In the genomic region with DNA sequence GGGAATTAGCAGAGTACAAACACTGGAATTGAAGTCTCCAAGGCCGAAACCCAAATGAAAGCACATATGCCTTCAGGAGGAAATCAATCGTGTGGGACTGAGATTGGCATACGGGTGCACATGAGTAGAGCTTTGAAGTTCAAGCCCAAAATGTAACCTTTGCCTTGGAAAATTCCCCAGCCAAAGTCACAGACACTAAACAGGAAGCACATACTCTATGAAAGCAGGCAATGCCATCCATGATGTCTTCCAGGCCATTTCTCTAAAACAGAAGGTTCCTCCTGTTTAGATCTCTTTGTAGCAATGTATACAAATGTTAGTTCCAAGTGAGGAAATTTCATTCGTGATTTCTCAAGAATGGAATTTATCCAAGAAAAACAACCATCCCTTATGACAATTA, we compare ENCODE assay signal across 24 cellular contexts.
DNase-seq lines count a peak whose midpoint lies in the region; ATAC-seq and TF ChIP-seq lines count a peak whose summit lies in the region.
"Had no signal": no experiment of that assay in that cellular context is flagged by ENCODE, and none has a peak within 500 bp of the region (broad histone marks: within the 10 kb centered on the region; RNA-seq: fewer than 3 reads in every experiment).

No MANE protein-coding gene starts in this region.

- H2AFZ ChIP-seq in mammary epithelial cell (ENCODE audit: low read depth, low read length): no peak overlapping the region
- H2AFZ ChIP-seq in IMR-90 (replicated peaks; ENCODE audit: low read length, poor library complexity): no peak overlapping the region
- no peak overlapping the region for H2AFZ ChIP-seq in mesenchymal stem cell (ENCODE audit: low read depth, low read length)
- H2AFZ ChIP-seq: GM23338 had no signal

- no peaks in the 10 kb centered on the region; the same call in 1 of the 2 replicates for H3K9me1 ChIP-seq in IMR-90 (ENCODE audit: insufficient read depth, low read length)

- H2AK9ac ChIP-seq in IMR-90 (replicated peaks; ENCODE audit: low read depth, low read length, poor library complexity): no peak overlapping the region

- no peak overlapping the region for H3K14ac ChIP-seq in IMR-90 (replicated peaks; ENCODE audit: low read depth, low read length)
- H3K14ac ChIP-seq in mesenchymal stem cell (ENCODE audit: low read length in 2 of 2): no peak overlapping the region

- CTCF ChIA-PET in MCF 10A (lab: Yijun Ruan, JAX) (interaction anchor here (0.9 to 1.3 kb wide), 2 partner anchors 16 to 50 kb away, joined by 3 to 4 read pairs; no protein-coding TSS in a partner anchor), mammary epithelial cell (lab: Charles Lee; ENCODE audit: low non-redundant PET) (no interaction called here), IMR-90 (lab: Yijun Ruan, JAX) (no interaction called here)

- intact Hi-C loops in MCF 10A (cut with micrococcal nuclease) (no loop called here), mammary epithelial cell (cut with micrococcal nuclease) (no loop called here), IMR-90 (cut with micrococcal nuclease) (no loop called here), left cardiac atrium (cut with DNase I) (no loop called here)

- no peak overlapping the region for H3K4me3 Mint-ChIP-seq in MCF 10A (ENCODE audit: unreplicated experiment)
- H3K4me3 Mint-ChIP-seq: CD14-positive monocyte; CD4-positive, alpha-beta T cell; CD8-positive, alpha-beta memory T cell; GM23338; H9 had no signal

- no peaks in the 10 kb centered on the region for H3K9me3 ChIP-seq in mammary epithelial cell (replicated peaks; ENCODE audit: insufficient read depth, low read length)
- H3K9me3 ChIP-seq in IMR-90 (ENCODE audit: control insufficient read depth, insufficient read depth, low read length): no peaks in the 10 kb centered on the region
- H3K9me3 ChIP-seq in gastroesophageal sphincter: no peaks in the 10 kb centered on the region
- peaks cover 2% of the 10 kb centered on the region for H3K9me3 ChIP-seq in mesenchymal stem cell (ENCODE audit: control insufficient read depth, low read length)
- H3K9me3 ChIP-seq: BE2C had no signal

- TF ChIP-seq POLR2A in IMR-90 (IDR thresholded peaks at IDR 0.05; ENCODE audit: low read depth, low read length): no peak
- no peak for TF ChIP-seq POLR2A in gastroesophageal sphincter (IDR thresholded peaks at IDR 0.05)

- ATAC-seq in IMR-90 (ENCODE audit: low read depth) (peak; percentile 56), gastroesophageal sphincter (no peak), left cardiac atrium (no peak)
- ATAC-seq: GM12878, GM23338, HCT116 had no signal

- in situ Hi-C loops in mammary epithelial cell (cut with MboI; ENCODE audit: low sequenced_read_pairs in 2 of 2): no loop called here
- in situ Hi-C loops in IMR-90 (cut with MboI; ENCODE audit: low sequenced_read_pairs): no loop called here

- H3K18ac ChIP-seq in IMR-90 (ENCODE audit: low read depth, low read length): 0 out of 2 replicates have a peak overlapping the region, but pooled peaks have one; percentile 18
- H3K18ac ChIP-seq in mesenchymal stem cell (ENCODE audit: low read depth in 1 of 2, low read length in 2 of 2): no peak overlapping the region

- H3K27ac Mint-ChIP-seq in MCF 10A (ENCODE audit: low read depth, unreplicated experiment): peak overlapping the region; percentile 53
- H3K27ac Mint-ChIP-seq: CD14-positive monocyte; CD4-positive, alpha-beta T cell; CD8-positive, alpha-beta memory T cell; GM23338; H9 had no signal

- H3K4ac ChIP-seq in IMR-90 (ENCODE audit: low read depth, low read length) (0 out of 2 replicates have a peak overlapping the region, but pooled peaks have one; percentile 16), mesenchymal stem cell (ENCODE audit: low read depth in 1 of 2, low read length in 2 of 2) (no peak overlapping the region)

- H2BK12ac ChIP-seq in mesenchymal stem cell (ENCODE audit: low read length in 2 of 2): no peak overlapping the region

- H2AK5ac ChIP-seq in IMR-90 (ENCODE audit: low read depth, low read length): no peak overlapping the region
- H2AK5ac ChIP-seq in mesenchymal stem cell (ENCODE audit: low read length, severe bottlenecking): no peak overlapping the region

- peak; percentile 44 for DNase-seq in MCF 10A (ENCODE audit: unreplicated experiment)
- DNase-seq in mammary epithelial cell: no peak
- no peak for DNase-seq in IMR-90
- DNase-seq in mesenchymal stem cell: peak; percentile 51
- no peak for DNase-seq in NCI-H526 treated with DMSO at 0.1 percent for 48 hours (lab: John Stamatoyannopoulos, UW)
- no peak for DNase-seq in NCI-H146 (lab: John Stamatoyannopoulos, UW)
- no peak for DNase-seq in left cardiac atrium
- DNase-seq: ACHN; AML-193; BE2C; CD4-positive, alpha-beta T cell; CD8-positive, alpha-beta memory T cell; DMS 273 treated with DMSO at 0.1 percent for 48 hours; DMS79; EL; GDM1; H9 had no signal

- H3K27ac ChIP-seq in mammary epithelial cell (ENCODE audit: insufficient read depth, low read depth, low read length): no peak overlapping the region
- H3K27ac ChIP-seq in IMR-90 (ENCODE audit: insufficient read depth, low read length): peak overlapping the region; percentile 74; the same call in 1 of the 2 replicates
- H3K27ac ChIP-seq in gastroesophageal sphincter: peak overlapping the region in 3 of 4 donors; percentile 5 to 54 (median 47)
- no peak overlapping the region for H3K27ac ChIP-seq in mesenchymal stem cell (ENCODE audit: low read length, poor library complexity, severe bottlenecking)
- H3K27ac ChIP-seq: 22Rv1; BLaER1 treated with 17β-estradiol and CSF1 and Interleukin-3, amounts not matched to agents 10 nM and 100 nM had no signal

- POLR2A ChIA-PET in MCF 10A (lab: Yijun Ruan, JAX) (interaction anchor here (1.6 kb wide), 1 partner anchor 8 kb away, joined by 4 read pairs; no protein-coding TSS in a partner anchor), IMR-90 (lab: Charles Lee; ENCODE audit: unreplicated experiment) (no interaction called here)

- H3K9me3 Mint-ChIP-seq in MCF 10A (ENCODE audit: unreplicated experiment): peaks cover 14% of the 10 kb centered on the region
- H3K9me3 Mint-ChIP-seq: CD4-positive, alpha-beta T cell had no signal

- 32% methylated on average over 4 of the region's 4 CpGs for WGBS in mammary epithelial cell (ENCODE audit: low coverage, missing lambda C conversion rate)
- 62% methylated on average over 2 of the region's 4 CpGs; no CpG with 5 or more reads in 1 of the 2 experiments for WGBS in IMR-90 (ENCODE audit: extremely low coverage in 2 of 2, insufficient read length in 1 of 2), 2 experiments
- 6 to 53% methylated on average over 1 to 4 of the region's 4 CpGs for WGBS in gastroesophageal sphincter (ENCODE audit: low coverage in 1 of 2), 2 donors
- WGBS in mesenchymal stem cell: 29% methylated on average over 3 of the region's 4 CpGs

- no peak for TF ChIP-seq EP300 in gastroesophageal sphincter (IDR thresholded peaks at IDR 0.05)

- peaks cover 8% of the 10 kb centered on the region for H3K4me1 ChIP-seq in mammary epithelial cell (ENCODE audit: insufficient read depth, low read length)
- H3K4me1 ChIP-seq in IMR-90 (ENCODE audit: control insufficient read depth, insufficient read depth, low read length): peaks cover 2% of the 10 kb centered on the region
- peaks cover 0 to 16% (median 0%) of the 10 kb centered on the region in 3 donors for H3K4me1 ChIP-seq in gastroesophageal sphincter
- no peaks in the 10 kb centered on the region for H3K4me1 ChIP-seq in mesenchymal stem cell (ENCODE audit: control insufficient read depth, insufficient read depth, low read depth, low read length)
- H3K4me1 ChIP-seq: BE2C had no signal

- H3K4me1 Mint-ChIP-seq in MCF 10A (ENCODE audit: insufficient read depth, unreplicated experiment): peaks cover 26% of the 10 kb centered on the region
- H3K4me1 Mint-ChIP-seq: CD14-positive monocyte, GM23338, H9 had no signal

- H3K56ac ChIP-seq in IMR-90 (ENCODE audit: extremely low read depth, insufficient read depth, low read length): no peak overlapping the region

- H4K91ac ChIP-seq in IMR-90 (ENCODE audit: insufficient read depth, low read depth, low read length) (no peak overlapping the region), mesenchymal stem cell (ENCODE audit: low read length) (no peak overlapping the region)

- H4K8ac ChIP-seq in IMR-90 (ENCODE audit: low read depth in 2 of 2, low read length in 2 of 2): no peak overlapping the region
- H4K8ac ChIP-seq in mesenchymal stem cell (ENCODE audit: low read length): no peak overlapping the region

- H3K9ac ChIP-seq in mammary epithelial cell (ENCODE audit: insufficient read depth, low read length): no peak overlapping the region
- H3K9ac ChIP-seq in IMR-90 (ENCODE audit: low read depth, low read length): no peak overlapping the region
- H3K9ac ChIP-seq in mesenchymal stem cell (ENCODE audit: low read length): no peak overlapping the region
- H3K9ac ChIP-seq: BLaER1 treated with 17β-estradiol and CSF1 and Interleukin-3, amounts not matched to agents 10 nM and 100 nM had no signal

- H3K36me3 ChIP-seq in mammary epithelial cell (ENCODE audit: insufficient read depth, low read length) (no peaks in the 10 kb centered on the region), IMR-90 (ENCODE audit: control insufficient read depth, insufficient read depth, low read length) (no peaks in the 10 kb centered on the region), gastroesophageal sphincter (no peaks in the 10 kb centered on the region), mesenchymal stem cell (ENCODE audit: control insufficient read depth in 1 of 2, insufficient read depth in 2 of 2, low read depth in 1 of 2, low read length in 2 of 2) (no peaks in the 10 kb centered on the region)
- H3K36me3 ChIP-seq: BE2C; BLaER1 treated with 17β-estradiol and CSF1 and Interleukin-3, amounts not matched to agents 10 nM and 100 nM had no signal

- no peak for TF ChIP-seq CTCF in MCF 10A (IDR thresholded peaks at IDR 0.05; ENCODE audit: unreplicated experiment)
- TF ChIP-seq CTCF in mammary epithelial cell (conservative IDR thresholded peaks at IDR 0.05 in 1 of 2, IDR thresholded peaks at IDR 0.05 in 1 of 2; ENCODE audit: extremely low read depth in 1 of 2, insufficient read depth in 1 of 2, low read depth in 1 of 2, low read length in 2 of 2): no peak
- TF ChIP-seq CTCF in IMR-90 (conservative IDR thresholded peaks at IDR 0.05; ENCODE audit: low read depth, low read length): no peak
- TF ChIP-seq CTCF in gastroesophageal sphincter (IDR thresholded peaks at IDR 0.05): no peak

- H3K36me3 Mint-ChIP-seq in MCF 10A (ENCODE audit: insufficient read depth, unreplicated experiment): no peaks in the 10 kb centered on the region
- H3K36me3 Mint-ChIP-seq: CD14-positive monocyte; CD8-positive, alpha-beta memory T cell had no signal

- H3K4me2 ChIP-seq in mammary epithelial cell (ENCODE audit: insufficient read depth, low read depth, low read length) (no peak overlapping the region), IMR-90 (ENCODE audit: low read depth, low read length) (no peak overlapping the region), mesenchymal stem cell (ENCODE audit: low read length, poor library complexity, severe bottlenecking) (no peak overlapping the region)
- H3K4me2 ChIP-seq: BLaER1 treated with 17β-estradiol and CSF1 and Interleukin-3, amounts not matched to agents 10 nM and 100 nM; GM23338 had no signal

- H2BK120ac ChIP-seq in IMR-90 (ENCODE audit: low read depth, low read length): peak overlapping the region; percentile 44; the same call in 1 of the 2 replicates
- H2BK120ac ChIP-seq in mesenchymal stem cell (ENCODE audit: low read depth, low read length): no peak overlapping the region

- dilution Hi-C loops in mammary epithelial cell (cut with HindIII; ENCODE audit: low sequenced_read_pairs): no loop called here
- dilution Hi-C loops in IMR-90 (cut with HindIII; ENCODE audit: low sequenced_read_pairs, unreplicated experiment): no loop called here

- H4K5ac ChIP-seq in IMR-90 (ENCODE audit: low read depth, low read length): no peak overlapping the region

- TF ChIP-seq RAD21 in IMR-90 (IDR thresholded peaks at IDR 0.05; ENCODE audit: low read length): no peak

- H3K27me3 ChIP-seq in mammary epithelial cell (ENCODE audit: insufficient read depth, low read length) (no peaks in the 10 kb centered on the region), IMR-90 (ENCODE audit: control insufficient read depth, insufficient read depth, low read length) (no peaks in the 10 kb centered on the region), gastroesophageal sphincter (no peaks in the 10 kb centered on the region), mesenchymal stem cell (ENCODE audit: control insufficient read depth in 1 of 2, insufficient read depth in 1 of 2, low read length in 2 of 2) (peaks cover 0 to 22% of the 10 kb centered on the region in 2 experiments)
- H3K27me3 ChIP-seq: BE2C had no signal

- H3K79me1 ChIP-seq in IMR-90 (ENCODE audit: low read depth in 1 of 2, low read length in 2 of 2) (no peaks in the 10 kb centered on the region), mesenchymal stem cell (replicated peaks; ENCODE audit: low read length, poor library complexity, severe bottlenecking) (no peaks in the 10 kb centered on the region)

- H3K79me2 ChIP-seq in mammary epithelial cell (ENCODE audit: insufficient read depth, low read length): no peaks in the 10 kb centered on the region

- H4K20me1 ChIP-seq in mammary epithelial cell (ENCODE audit: insufficient read depth, low read length) (no peaks in the 10 kb centered on the region), IMR-90 (ENCODE audit: insufficient read depth, low read length) (no peaks in the 10 kb centered on the region)

- BruUV-seq in MCF 10A (replicated peaks; lab: Mats Ljungman, UMichigan) (no TSS peak), mammary epithelial cell (replicated peaks; lab: Mats Ljungman, UMichigan) (no TSS peak), IMR-90 (replicated peaks; lab: Mats Ljungman, UMichigan) (no TSS peak)

- H3K23ac ChIP-seq in IMR-90 (ENCODE audit: low read depth, low read length) (no peak overlapping the region), mesenchymal stem cell (ENCODE audit: low read length in 2 of 2) (no peak overlapping the region)

- no peak overlapping the region for H2BK20ac ChIP-seq in IMR-90 (ENCODE audit: low read depth, low read length)

- H3K4me3 ChIP-seq in mammary epithelial cell (replicated peaks in 1 of 3; ENCODE audit: insufficient read depth in 1 of 3, low read depth in 2 of 3, low read length in 3 of 3): no peak overlapping the region
- H3K4me3 ChIP-seq in IMR-90 (ENCODE audit: insufficient read depth, low read depth, low read length): no peak overlapping the region
- H3K4me3 ChIP-seq in gastroesophageal sphincter: no peak overlapping the region
- H3K4me3 ChIP-seq in mesenchymal stem cell (ENCODE audit: insufficient read depth in 1 of 2, low read depth in 1 of 2, low read length in 2 of 2): no peak overlapping the region
- H3K4me3 ChIP-seq: BLaER1 treated with 17β-estradiol and CSF1 and Interleukin-3, amounts not matched to agents 10 nM and 100 nM; GM12878; GM23338 had no signal

- H2BK15ac ChIP-seq in IMR-90 (ENCODE audit: low read depth, low read length): no peak overlapping the region
- no peak overlapping the region for H2BK15ac ChIP-seq in mesenchymal stem cell (ENCODE audit: low read depth, poor library complexity, severe bottlenecking)

- H2BK5ac ChIP-seq in IMR-90 (ENCODE audit: low read depth, low read length, poor library complexity, severe bottlenecking) (no peak overlapping the region), mesenchymal stem cell (ENCODE audit: low read depth, low read length, poor library complexity, severe bottlenecking) (no peak overlapping the region)

- H3K27me3 Mint-ChIP-seq in MCF 10A (ENCODE audit: insufficient read depth, unreplicated experiment): peaks cover 54% of the 10 kb centered on the region

Comparison
In these comparisons a context has a peak if more than half of its experiments do, and no peak if none do; other contexts are left out.
1. DNase-seq: peak in MCF 10A (single experiment) and mesenchymal stem cell (single experiment); none in mammary epithelial cell (single experiment), IMR-90 (single experiment), NCI-H526 treated with DMSO at 0.1 percent for 48 hours (single experiment), NCI-H146 (single experiment) and left cardiac atrium (single experiment).
2. H3K27ac ChIP-seq: peak in IMR-90 (single experiment) and gastroesophageal sphincter (3 of 4); none in mammary epithelial cell (single experiment) and mesenchymal stem cell (single experiment).